Comparison of ENCODE assay signal across 7 cellular contexts in the genomic region with DNA sequence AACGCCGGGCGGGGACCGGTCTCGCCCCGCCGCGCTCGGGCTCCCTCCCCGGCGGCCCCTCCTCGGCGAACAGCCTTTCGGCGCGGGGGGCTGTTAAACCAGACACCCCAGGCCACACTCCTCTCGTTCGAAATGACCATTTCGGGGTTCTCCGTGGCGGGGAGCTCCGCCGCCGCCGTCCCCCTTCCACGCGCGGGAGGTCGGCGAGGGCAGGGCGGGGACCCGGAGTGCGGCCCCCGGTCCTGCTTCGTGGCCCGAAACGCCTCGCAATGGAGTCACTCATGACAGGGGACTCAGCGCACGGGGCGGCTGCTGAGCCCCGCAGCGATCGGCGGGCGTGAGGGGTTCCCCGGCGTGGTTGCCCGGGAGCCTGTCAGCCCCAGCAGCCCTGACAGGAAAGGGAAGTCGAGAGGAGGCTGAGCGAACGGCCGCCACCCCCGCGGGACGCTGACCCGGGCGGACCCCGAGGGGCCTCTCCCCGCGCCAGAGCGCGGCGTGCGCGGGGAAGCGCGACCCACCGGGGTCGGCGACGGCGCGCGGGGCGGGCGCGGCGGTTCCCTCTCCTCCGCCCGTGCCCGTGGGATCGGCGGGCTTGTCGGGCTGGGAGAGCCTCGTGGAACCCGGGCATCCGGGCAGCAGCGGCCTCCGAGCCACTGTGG. TPM values are rescaled to one million over a fixed set of nuclear protein-coding genes. Genes with fewer than 3 reads are reported as not detected.
DNase-seq lines count a peak whose midpoint lies in the region; ATAC-seq, FAIRE-seq and TF ChIP-seq lines count a peak whose summit lies in the region.

No MANE protein-coding gene starts in this region.

- no peaks in the 10 kb centered on the region for H3K79me2 ChIP-seq in endothelial cell of umbilical vein (ENCODE audit: control insufficient read depth, insufficient read depth, low read length)

- H3K4me1 ChIP-seq in endothelial cell of umbilical vein (ENCODE audit: control insufficient read depth, extremely low read depth, insufficient read depth, low read length) (peaks cover 3% of the 10 kb centered on the region), uterus (peaks cover 0 to 3% of the 10 kb centered on the region in 2 donors)

- H3K4me3 ChIP-seq in GM12865 (ENCODE audit: low read depth, low read length) = peak overlapping the region; percentile 81
- H3K4me3 ChIP-seq in endothelial cell of umbilical vein (replicated peaks in 1 of 3; ENCODE audit: insufficient read depth in 1 of 3, low read depth in 1 of 3, low read length in 3 of 3) = peak overlapping the region; percentile 60 to 81 (median 65)
- peak overlapping the region; percentile 49 to 53 for H3K4me3 ChIP-seq in uterus

- H3K27me3 Mint-ChIP-seq in activated CD4-positive, alpha-beta memory T cell treated with anti-CD3 and anti-CD28 coated beads for 36 hours = peaks cover 12% of the 10 kb centered on the region
- peaks cover 0 to 2% of the 10 kb centered on the region in 2 donors for H3K27me3 Mint-ChIP-seq in natural killer cell treated with Interleukin-12 subunit alpha and Interleukin-12 subunit beta and Interleukin-15 and Interleukin-18, amount 100 ng/mL, for 72 hours

- H3K4me2 ChIP-seq in endothelial cell of umbilical vein (ENCODE audit: insufficient read depth, low read length) = peak overlapping the region; percentile 84

- dilution Hi-C loops in endothelial cell of umbilical vein (cut with MboI; ENCODE audit: extremely low pct_ligation_motif_present, low sequenced_read_pairs) = no loop called here

- H3K9ac ChIP-seq in endothelial cell of umbilical vein (replicated peaks; ENCODE audit: extremely low read depth, insufficient read depth, low read length) = peak overlapping the region; percentile 44

- H3K9me3 Mint-ChIP-seq in activated CD4-positive, alpha-beta memory T cell treated with anti-CD3 and anti-CD28 coated beads for 36 hours = peaks cover 6% of the 10 kb centered on the region
- H3K9me3 Mint-ChIP-seq in natural killer cell treated with Interleukin-12 subunit alpha and Interleukin-12 subunit beta and Interleukin-15 and Interleukin-18, amount 100 ng/mL, for 72 hours = no peaks in the 10 kb centered on the region

- no peak overlapping the region for H3K27ac ChIP-seq in endothelial cell of umbilical vein (ENCODE audit: insufficient read depth, low read depth, low read length)
- H3K27ac ChIP-seq in uterus = peak overlapping the region; percentile 11 to 67

- TF ChIP-seq CTCF in GM12865 (IDR thresholded peaks at IDR 0.05; ENCODE audit: insufficient read depth, low read depth, low read length, missing control alignments) (no peak), endothelial cell of umbilical vein (IDR thresholded peaks at IDR 0.05; ENCODE audit: extremely low read depth in 1 of 2, insufficient read depth in 1 of 2, low read depth in 1 of 2, low read length in 2 of 2) (no peak), uterus (IDR thresholded peaks at IDR 0.05) (no peak)

- DNase-seq in GM12865 (ENCODE audit: low read depth) (peak; percentile 79), Kasumi-1 (lab: John Stamatoyannopoulos, UW) (peak; percentile 7 to 18), endothelial cell of umbilical vein (ENCODE audit: low read depth, low spot score) (peak; percentile 25), uterus (no peak)
- DNase-seq in activated CD4-positive, alpha-beta memory T cell treated with anti-CD3 and anti-CD28 coated beads for 36 hours = peak; percentile 62
- peak; percentile 80 for DNase-seq in natural killer cell treated with Interleukin-12 subunit alpha and Interleukin-12 subunit beta and Interleukin-15 and Interleukin-18, amount 100 ng/mL, for 72 hours (ENCODE audit: low spot score)

- FAIRE-seq in endothelial cell of umbilical vein (lab: Jason Lieb, UNC) = no peak

- no peaks in the 10 kb centered on the region for H3K36me3 Mint-ChIP-seq in activated CD4-positive, alpha-beta memory T cell treated with anti-CD3 and anti-CD28 coated beads for 36 hours
- no peaks in the 10 kb centered on the region for H3K36me3 Mint-ChIP-seq in natural killer cell treated with Interleukin-12 subunit alpha and Interleukin-12 subunit beta and Interleukin-15 and Interleukin-18, amount 100 ng/mL, for 72 hours

- POLR2A ChIA-PET in activated CD4-positive, alpha-beta memory T cell treated with anti-CD3 and anti-CD28 coated beads for 36 hours (lab: Charles Lee) = interaction anchor here (1.2 to 2.3 kb wide), 3 partner anchors 22 to 131 kb away, joined by 5 to 8 read pairs (median 5); a partner anchor contains a TSS
- POLR2A ChIA-PET in endothelial cell of umbilical vein (lab: Charles Lee) = no interaction called here

- H3K36me3 ChIP-seq in endothelial cell of umbilical vein (ENCODE audit: control insufficient read depth in 2 of 2, extremely low read depth in 1 of 2, insufficient read depth in 2 of 2, low read length in 2 of 2) (no peaks in the 10 kb centered on the region), uterus (no peaks in the 10 kb centered on the region)

- CTCF ChIA-PET in activated CD4-positive, alpha-beta memory T cell treated with anti-CD3 and anti-CD28 coated beads for 36 hours (lab: Charles Lee) = interaction anchor here (0.7 to 2.8 kb wide), 20 partner anchors 9 to 759 kb away, joined by 3 to 34 read pairs (median 3); a partner anchor contains a TSS
- CTCF ChIA-PET in endothelial cell of umbilical vein (lab: Charles Lee) = interaction anchor here (0.5 to 1.6 kb wide), 29 partner anchors 8 to 630 kb away, joined by 3 to 24 read pairs (median 5); a partner anchor contains a TSS

- H4K20me1 ChIP-seq in endothelial cell of umbilical vein (replicated peaks; ENCODE audit: control insufficient read depth, extremely low read depth, insufficient read depth, low read length) = no peaks in the 10 kb centered on the region

- peak overlapping the region; percentile 73 for H3K4me3 Mint-ChIP-seq in activated CD4-positive, alpha-beta memory T cell treated with anti-CD3 and anti-CD28 coated beads for 36 hours
- peak overlapping the region; percentile 77 for H3K4me3 Mint-ChIP-seq in natural killer cell treated with Interleukin-12 subunit alpha and Interleukin-12 subunit beta and Interleukin-15 and Interleukin-18, amount 100 ng/mL, for 72 hours

- ATAC-seq in GM21825 (IDR thresholded peaks at IDR 0.05; ENCODE audit: unreplicated experiment) = peak; percentile 38
- ATAC-seq in natural killer cell treated with Interleukin-12 subunit alpha and Interleukin-12 subunit beta and Interleukin-15 and Interleukin-18, amount 100 ng/mL, for 72 hours = peak; percentile 78 to 82

- peak overlapping the region; percentile 94 for H2AFZ ChIP-seq in endothelial cell of umbilical vein (ENCODE audit: low read depth, low read length)

- H3K9me3 ChIP-seq in endothelial cell of umbilical vein (replicated peaks; ENCODE audit: control insufficient read depth, insufficient read depth, low read length) (no peaks in the 10 kb centered on the region), uterus (no peaks in the 10 kb centered on the region)

- no peaks in the 10 kb centered on the region for H3K9me1 ChIP-seq in endothelial cell of umbilical vein (replicated peaks; ENCODE audit: control insufficient read depth, extremely low read depth, insufficient read depth, low read length)

- peaks cover 12% of the 10 kb centered on the region for H3K4me1 Mint-ChIP-seq in activated CD4-positive, alpha-beta memory T cell treated with anti-CD3 and anti-CD28 coated beads for 36 hours (ENCODE audit: low read depth)
- peaks cover 6 to 12% of the 10 kb centered on the region in 2 donors for H3K4me1 Mint-ChIP-seq in natural killer cell treated with Interleukin-12 subunit alpha and Interleukin-12 subunit beta and Interleukin-15 and Interleukin-18, amount 100 ng/mL, for 72 hours (ENCODE audit: low read depth in 2 of 2)

- H3K27me3 ChIP-seq in endothelial cell of umbilical vein (ENCODE audit: control insufficient read depth in 2 of 2, insufficient read depth in 2 of 2, low read length in 2 of 2) (peaks cover 0 to 2% of the 10 kb centered on the region in 2 experiments), uterus (no peaks in the 10 kb centered on the region)

- intact Hi-C loops in activated CD4-positive, alpha-beta memory T cell treated with anti-CD3 and anti-CD28 coated beads for 36 hours (cut with micrococcal nuclease) = loop anchor here (2.0 to 5.0 kb wide), 2 partner anchors 26 to 362 kb away; a partner anchor contains a TSS
- intact Hi-C loops in endothelial cell of umbilical vein (cut with micrococcal nuclease) = loop anchor here (1.0 to 5.0 kb wide), 3 partner anchors 131 to 447 kb away; no protein-coding TSS in a partner anchor
- intact Hi-C loops in uterus (cut with DNase I; ENCODE audit: low total_unique reads) = no loop called here

- BruUV-seq in endothelial cell of umbilical vein (replicated peaks; lab: Mats Ljungman, UMichigan) = no TSS peak

- TF ChIP-seq POLR2A in endothelial cell of umbilical vein (IDR thresholded peaks at IDR 0.05; ENCODE audit: low read depth, low read length) = no peak
- TF ChIP-seq POLR2A in uterus (IDR thresholded peaks at IDR 0.05) = no peak

- H3K27ac Mint-ChIP-seq in activated CD4-positive, alpha-beta memory T cell treated with anti-CD3 and anti-CD28 coated beads for 36 hours = no peak overlapping the region
- H3K27ac Mint-ChIP-seq in natural killer cell treated with Interleukin-12 subunit alpha and Interleukin-12 subunit beta and Interleukin-15 and Interleukin-18, amount 100 ng/mL, for 72 hours = no peak overlapping the region

RNA-seq across cellular contexts. Expression of a gene that starts 0.5 kb away (rescaled TPM):
- total RNA-seq in activated CD4-positive, alpha-beta memory T cell treated with anti-CD3 and anti-CD28 coated beads for 36 hours = under 1 TPM; 0.65 to 0.71 TPM
- total RNA-seq in endothelial cell of umbilical vein = 5.1 and 6.0 TPM in 2 replicates
- polyA plus RNA-seq in endothelial cell of umbilical vein = 6.5 and 7.0 TPM in 2 replicates
- polyA plus RNA-seq in endothelial cell of umbilical vein (2011; cell fraction: cytosol; rRNA removed) = 3.4 and 3.9 TPM in 2 replicates
- polyA plus RNA-seq in endothelial cell of umbilical vein (2011; cell fraction: nucleus; rRNA removed) = 8.8 and 9.2 TPM in 2 replicates
- polyA plus RNA-seq in endothelial cell of umbilical vein (2012) = 4.0 and 4.5 TPM in 2 replicates
- polyA minus RNA-seq in endothelial cell of umbilical vein = 3.0 and 3.8 TPM in 2 replicates
- 0.41 TPM for polyA minus RNA-seq in endothelial cell of umbilical vein (2011; cell fraction: cytosol; rRNA and poly(A)+ RNA removed)
- 2.8 and 3.6 TPM in 2 replicates for polyA minus RNA-seq in endothelial cell of umbilical vein (2011; cell fraction: nucleus; rRNA and poly(A)+ RNA removed)
- 1 to 10 TPM; 1.4 to 1.5 TPM for total RNA-seq in natural killer cell treated with Interleukin-12 subunit alpha and Interleukin-12 subunit beta and Interleukin-15 and Interleukin-18, amount 100 ng/mL, for 72 hours
- total RNA-seq in uterus = 10 to 100 TPM in 1 of 4 donors, 1 to 10 TPM in 2, under 1 TPM in 1; 0.29 to 21.5 (median 2.3) TPM

RNA-seq across cellular contexts. Expression of a gene that starts 26.8 kb away (rescaled TPM):
- 10 to 100 TPM; 83.0 to 85.1 TPM for total RNA-seq in activated CD4-positive, alpha-beta memory T cell treated with anti-CD3 and anti-CD28 coated beads for 36 hours
- total RNA-seq in endothelial cell of umbilical vein (73.4 and 76.1 TPM in 2 replicates), uterus (10 to 100 TPM in 3 of 4 donors, 1 to 10 TPM in 1; 4.1 to 67.2 (median 49.5) TPM)
- 21.9 and 31.2 TPM in 2 replicates for polyA plus RNA-seq in endothelial cell of umbilical vein
- polyA plus RNA-seq in endothelial cell of umbilical vein (2011; cell fraction: cytosol; rRNA removed) = 64.1 and 78.5 TPM in 2 replicates
- 35.9 and 52.3 TPM in 2 replicates for polyA plus RNA-seq in endothelial cell of umbilical vein (2011; cell fraction: nucleus; rRNA removed)
- polyA plus RNA-seq in endothelial cell of umbilical vein (2012) = 69.7 and 84.9 TPM in 2 replicates
- 43.2 and 57.0 TPM in 2 replicates for polyA minus RNA-seq in endothelial cell of umbilical vein
- 22.1 TPM for polyA minus RNA-seq in endothelial cell of umbilical vein (2011; cell fraction: cytosol; rRNA and poly(A)+ RNA removed)
- polyA minus RNA-seq in endothelial cell of umbilical vein (2011; cell fraction: nucleus; rRNA and poly(A)+ RNA removed) = 14.2 and 16.0 TPM in 2 replicates
- 10 to 100 TPM; 78.1 to 82.8 TPM for total RNA-seq in natural killer cell treated with Interleukin-12 subunit alpha and Interleukin-12 subunit beta and Interleukin-15 and Interleukin-18, amount 100 ng/mL, for 72 hours

Comparison
In these comparisons a context has a peak if more than half of its experiments do, and no peak if none do; other contexts are left out.
1. DNase-seq: peak in GM12865 (single experiment), Kasumi-1 (2 of 2), activated CD4-positive, alpha-beta memory T cell treated with anti-CD3 and anti-CD28 coated beads for 36 hours (single experiment), endothelial cell of umbilical vein (single experiment) and natural killer cell treated with Interleukin-12 subunit alpha and Interleukin-12 subunit beta and Interleukin-15 and Interleukin-18, amount 100 ng/mL, for 72 hours (single experiment); none in uterus (0 of 2).
2. Peak in every context shown above with its lines, with median percentiles within 50 percentile points of each other: H3K4me3 ChIP-seq.